29 cellular contexts compared by ENCODE assay signal in genomic region chr7:128026551-128026950, GRCh38. TPM values are rescaled to one million over a fixed set of nuclear protein-coding genes. Genes with fewer than 3 reads are reported as not detected.
DNase-seq lines count a peak whose midpoint lies in the region; ATAC-seq lines count a peak whose summit lies in the region.
"Had no signal": no experiment of that assay in that cellular context is flagged by ENCODE, and none has a peak within 500 bp of the region (broad histone marks: within the 10 kb centered on the region; RNA-seq: fewer than 3 reads in every experiment).

No MANE protein-coding gene starts in this region.

- no peak overlapping the region for H2AFZ ChIP-seq in neuron (ENCODE audit: low read depth, low read length)

- peak overlapping the region in 9 of 10 experiments; percentile 82 to 95 (median 90); a peak in 18 of 20 replicates for H3K4me3 ChIP-seq in BLaER1 treated with 17β-estradiol and CSF1 and Interleukin-3, amounts not matched to agents 10 nM and 100 nM
- H3K4me3 ChIP-seq in SJCRH30 (no peak overlapping the region), ectodermal cell (ENCODE audit: insufficient read depth, low read depth, low read length) (peak overlapping the region; percentile 18), neuron (ENCODE audit: low read length) (peak overlapping the region; percentile 5)
- H3K4me3 ChIP-seq: prostate gland, tibial artery had no signal

- peak overlapping the region in 10 of 11 experiments; percentile 15 to 74 (median 68); a peak in 18 of 22 replicates for H3K27ac ChIP-seq in BLaER1 treated with 17β-estradiol and CSF1 and Interleukin-3, amounts not matched to agents 10 nM and 100 nM
- H3K27ac ChIP-seq in SJCRH30 (peak overlapping the region; percentile 75), ectodermal cell (ENCODE audit: insufficient read depth, low read depth, low read length, poor library complexity, severe bottlenecking) (no peak overlapping the region)
- H3K27ac ChIP-seq: brain microvascular endothelial cell, prostate gland, tibial artery had no signal

- no peak for ATAC-seq in HG03342 (IDR thresholded peaks at IDR 0.05; ENCODE audit: unreplicated experiment)
- ATAC-seq: activated CD8-positive, alpha-beta T cell treated with anti-CD3 and anti-CD28 coated beads, Interleukin-2, amount 10 ng/mL, durations not matched to agents 7 days and 5 days; effector memory CD8-positive, alpha-beta T cell; HCT116; sciatic nerve had no signal

- no peak for DNase-seq in SJCRH30
- DNase-seq in MV-4-11 (lab: John Stamatoyannopoulos, UW): no peak
- no peak for DNase-seq in NCI-H1105 (lab: John Stamatoyannopoulos, UW)
- DNase-seq in NCI-H2081 (lab: John Stamatoyannopoulos, UW): no peak
- DNase-seq: ACHN; activated CD8-positive, alpha-beta T cell treated with anti-CD3 and anti-CD28 coated beads, Interleukin-2, amount 10 ng/mL, durations not matched to agents 7 days and 5 days; activated naive CD4-positive, alpha-beta T cell treated with anti-CD3 and anti-CD28 coated beads, Interleukin-2, amount 10 ng/mL, durations not matched to agents 7 days and 5 days; brain microvascular endothelial cell; COR-L47; DMS53; effector memory CD8-positive, alpha-beta T cell; erythroblast; NCI-H1092; NCI-H187; NCI-H2171 treated with DMSO at 0.1 percent for 48 hours; NCI-H510A treated with DMSO at 0.1 percent for 48 hours; OCI-M1; stimulated activated CD4-positive, alpha-beta T cell treated with anti-CD3 and anti-CD28 coated beads, Interleukin-15, amount 100 ng/mL, for 24 hours; stimulated activated CD4-positive, alpha-beta T cell treated with anti-CD3 and anti-CD28 coated beads, Interleukin-4, amount 100 ng/mL, for 4 hours; T-helper 2 cell; tibial artery had no signal

- no peaks in the 10 kb centered on the region for H3K27me3 ChIP-seq in BLaER1 treated with 17β-estradiol and CSF1 and Interleukin-3, amounts not matched to agents 10 nM and 100 nM
- H3K27me3 ChIP-seq in SJCRH30 (no peaks in the 10 kb centered on the region), ectodermal cell (ENCODE audit: control insufficient read depth, insufficient read depth, low read length, poor library complexity, severe bottlenecking) (no peaks in the 10 kb centered on the region), neuron (ENCODE audit: insufficient read depth, low read length) (no peaks in the 10 kb centered on the region)
- H3K27me3 ChIP-seq: brain microvascular endothelial cell had no signal

- H3K4me2 ChIP-seq in BLaER1 treated with 17β-estradiol and CSF1 and Interleukin-3, amounts not matched to agents 10 nM and 100 nM: peak overlapping the region; percentile 93 to 100 (median 96)

- peaks cover 0 to 79% (median 68%) of the 10 kb centered on the region in 11 experiments; a peak in 21 of 22 replicates for H3K36me3 ChIP-seq in BLaER1 treated with 17β-estradiol and CSF1 and Interleukin-3, amounts not matched to agents 10 nM and 100 nM
- H3K36me3 ChIP-seq in SJCRH30 (peaks cover 5% of the 10 kb centered on the region), ectodermal cell (ENCODE audit: control insufficient read depth, insufficient read depth, low read length) (peaks cover 5% of the 10 kb centered on the region), neuron (ENCODE audit: insufficient read depth, low read length) (peaks cover 47% of the 10 kb centered on the region)
- H3K36me3 ChIP-seq: prostate gland had no signal

- peaks cover 72 to 91% (median 78%) of the 10 kb centered on the region in 10 experiments for H3K4me1 ChIP-seq in BLaER1 treated with 17β-estradiol and CSF1 and Interleukin-3, amounts not matched to agents 10 nM and 100 nM
- H3K4me1 ChIP-seq in SJCRH30: peaks cover 42% of the 10 kb centered on the region
- H3K4me1 ChIP-seq in ectodermal cell (ENCODE audit: control insufficient read depth, insufficient read depth, low read length): peaks cover 50% of the 10 kb centered on the region
- peaks cover 57% of the 10 kb centered on the region for H3K4me1 ChIP-seq in neuron (ENCODE audit: insufficient read depth, low read length)

- H3K9me3 ChIP-seq in BLaER1 treated with 17β-estradiol and CSF1 and Interleukin-3, amounts not matched to agents 10 nM and 100 nM (replicated peaks in 1 of 11): peaks cover 0 to 7% (median 0%) of the 10 kb centered on the region in 11 experiments; a peak in 3 of 22 replicates
- H3K9me3 ChIP-seq in SJCRH30 (replicated peaks): no peaks in the 10 kb centered on the region
- H3K9me3 ChIP-seq in ectodermal cell (ENCODE audit: control insufficient read depth, low read length): no peaks in the 10 kb centered on the region
- peaks cover 8% of the 10 kb centered on the region for H3K9me3 ChIP-seq in neuron (ENCODE audit: low read length)
- H3K9me3 ChIP-seq: prostate gland, tibial artery had no signal

- 84 to 86% methylated on average over 2 of the region's 2 CpGs for WGBS in ectodermal cell, 2 experiments

- peaks cover 42 to 95% (median 80%) of the 10 kb centered on the region in 11 experiments; a peak in 21 of 22 replicates for H4K20me1 ChIP-seq in BLaER1 treated with 17β-estradiol and CSF1 and Interleukin-3, amounts not matched to agents 10 nM and 100 nM

- H3K9ac ChIP-seq in BLaER1 treated with 17β-estradiol and CSF1 and Interleukin-3, amounts not matched to agents 10 nM and 100 nM: peak overlapping the region; percentile 14 to 95 (median 72); a peak in 19 of 22 replicates

RNA-seq across cellular contexts. Expression of gene LRRC4, which starts 4.7 kb away (rescaled TPM):
- total RNA-seq in SJCRH30 (2014; rRNA removed; shearing (Covaris generic)): 1.4 and 2.1 TPM in 2 replicates
- polyA plus RNA-seq in ectodermal cell (2013, experiment 1 of 4): 41.4 TPM
- polyA plus RNA-seq in ectodermal cell (2013, experiment 2 of 4): 52.2 TPM
- 33.8 TPM for polyA plus RNA-seq in ectodermal cell (2013, experiment 3 of 4)
- 39.4 TPM for polyA plus RNA-seq in ectodermal cell (2013, experiment 4 of 4)
- polyA plus RNA-seq: IgD-negative memory B cell had no signal
